ENCODE assay signal across 19 cellular contexts in the genomic region with DNA sequence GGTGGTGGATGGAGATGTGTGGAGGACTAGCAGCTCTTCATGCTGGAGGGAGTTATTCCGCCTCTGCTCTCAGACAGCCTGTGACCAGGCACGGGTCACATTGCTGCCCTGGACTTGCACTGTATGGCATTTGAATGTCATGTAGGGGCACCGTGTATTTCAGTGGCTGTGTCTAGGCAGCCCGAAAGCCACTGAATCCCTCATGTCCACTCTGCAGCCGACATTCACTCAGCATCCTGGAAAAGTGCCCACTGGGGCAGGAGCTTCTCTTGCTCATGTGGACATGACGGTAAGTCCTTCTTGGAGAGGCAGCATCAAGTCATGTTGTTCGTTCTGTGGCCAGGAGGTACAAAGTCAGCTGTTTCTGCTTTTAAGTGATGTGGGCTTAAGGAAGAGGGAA.
DNase-seq lines count a peak whose midpoint lies in the region; ATAC-seq, FAIRE-seq and TF ChIP-seq lines count a peak whose summit lies in the region.
"Had no signal": no experiment of that assay in that cellular context is flagged by ENCODE, and none has a peak within 500 bp of the region (broad histone marks: within the 10 kb centered on the region; RNA-seq: fewer than 3 reads in every experiment).

No MANE protein-coding gene starts in this region.

- FAIRE-seq in urothelium cell line (lab: Jason Lieb, UNC): no peak
- FAIRE-seq: pancreas had no signal

- H3K4me1 ChIP-seq in mesenchymal stem cell (ENCODE audit: control insufficient read depth, insufficient read depth, low read depth, low read length): peaks cover 13% of the 10 kb centered on the region
- H3K4me1 ChIP-seq: Caco-2 had no signal

- H3K4ac ChIP-seq in mesenchymal stem cell (ENCODE audit: low read depth in 1 of 2, low read length in 2 of 2): peak overlapping the region in 1 of 2 experiments; percentile 20

- ATAC-seq in stimulated activated naive CD8-positive, alpha-beta T cell treated with anti-CD3 and anti-CD28 coated beads, Interleukin-15, amount 100 ng/mL, for 72 hours: no peak
- no peak for ATAC-seq in stimulated activated naive CD8-positive, alpha-beta T cell treated with anti-CD3 and anti-CD28 coated beads, Interleukin-15, Interleukin-2, amounts not matched to agents 100 U/mL and 50 U/mL, for 24 hours
- ATAC-seq: pancreas, T-cell had no signal

- H3K4me2 ChIP-seq in mesenchymal stem cell (ENCODE audit: low read length, poor library complexity, severe bottlenecking): no peak overlapping the region
- H3K4me2 ChIP-seq: KMS-11 had no signal

- no peak overlapping the region for H3K27ac ChIP-seq in mesenchymal stem cell (ENCODE audit: low read length, poor library complexity, severe bottlenecking)
- H3K27ac ChIP-seq: KMS-11, pancreas had no signal

- peak overlapping the region in 1 of 2 experiments; percentile 12 for H3K4me3 ChIP-seq in mesenchymal stem cell (ENCODE audit: insufficient read depth in 1 of 2, low read depth in 1 of 2, low read length in 2 of 2)
- H3K4me3 ChIP-seq: ascending aorta, pancreas had no signal

- no peak overlapping the region for H2AFZ ChIP-seq in mesenchymal stem cell (ENCODE audit: low read depth, low read length)

- H4K8ac ChIP-seq in mesenchymal stem cell (ENCODE audit: low read length): no peak overlapping the region

- H2AK5ac ChIP-seq in mesenchymal stem cell (ENCODE audit: low read length, severe bottlenecking): no peak overlapping the region

- H3K9me3 Mint-ChIP-seq in stimulated activated naive CD8-positive, alpha-beta T cell treated with anti-CD3 and anti-CD28 coated beads, Interleukin-15, amount 100 ng/mL, for 72 hours: no peaks in the 10 kb centered on the region
- no peaks in the 10 kb centered on the region for H3K9me3 Mint-ChIP-seq in endothelial cell (ENCODE audit: unreplicated experiment)
- H3K9me3 Mint-ChIP-seq: activated T-helper 2 cell treated with anti-CD3 and anti-CD28 coated beads, Interferon-gamma antibody, Interleukin-2, Interleukin-4, amounts not matched to agents 10 μg/mL and 5 μg/mL and 100 μg/mL, durations not matched to agents 14 hours and 24 hours and 36 hours; T-cell had no signal

- no peak overlapping the region for H2BK5ac ChIP-seq in mesenchymal stem cell (ENCODE audit: low read depth, low read length, poor library complexity, severe bottlenecking)

- no peak overlapping the region for H3K23ac ChIP-seq in mesenchymal stem cell (ENCODE audit: low read length in 2 of 2)

- H3K18ac ChIP-seq in mesenchymal stem cell (ENCODE audit: low read depth in 1 of 2, low read length in 2 of 2): peak overlapping the region in 1 of 2 experiments; percentile 84

- H3K36me3 Mint-ChIP-seq in endothelial cell (ENCODE audit: low read depth, unreplicated experiment): peaks cover 2% of the 10 kb centered on the region
- H3K36me3 Mint-ChIP-seq: T-cell had no signal

- no peak overlapping the region for H2BK15ac ChIP-seq in mesenchymal stem cell (ENCODE audit: low read depth, poor library complexity, severe bottlenecking)

- DNase-seq in stimulated activated naive CD8-positive, alpha-beta T cell treated with anti-CD3 and anti-CD28 coated beads, Interleukin-15, amount 100 ng/mL, for 72 hours: no peak
- no peak for DNase-seq in stimulated activated naive CD8-positive, alpha-beta T cell treated with anti-CD3 and anti-CD28 coated beads, Interleukin-15, Interleukin-2, amounts not matched to agents 100 U/mL and 50 U/mL, for 24 hours
- DNase-seq in endothelial cell (ENCODE audit: low spot score) (no peak), mesenchymal stem cell (peak; percentile 53), middle frontal gyrus (ENCODE audit: extremely low spot score, low spot score) (no peak), GM13976 (ENCODE audit: low spot score) (no peak), urothelium cell line (ENCODE audit: low spot score) (no peak)
- no peak for DNase-seq in activated CD8-positive, alpha-beta memory T cell treated with anti-CD3 and anti-CD28 coated beads, Interleukin-2, amount 50 U/mL, for 4 hours
- DNase-seq: ACHN; Caco-2; kidney glomerular epithelial cell; NCI-H1436 treated with DMSO at 0.1 percent for 48 hours; NCI-H345; pancreas; stimulated activated naive CD4-positive, alpha-beta T cell treated with Interleukin-2 at 50 U/mL for 16 hours; T-cell had no signal

- H3K9me3 ChIP-seq in mesenchymal stem cell (ENCODE audit: control insufficient read depth, low read length): no peaks in the 10 kb centered on the region
- H3K9me3 ChIP-seq: ascending aorta, Caco-2, pancreas had no signal

- in situ Hi-C loops in GM13976 (cut with MboI; ENCODE audit: low sequenced_read_pairs, unreplicated experiment): no loop called here

- peak overlapping the region in 1 of 2 experiments; percentile 95 for H2BK12ac ChIP-seq in mesenchymal stem cell (ENCODE audit: low read length in 2 of 2)

- no peaks in the 10 kb centered on the region for H3K27me3 Mint-ChIP-seq in stimulated activated naive CD8-positive, alpha-beta T cell treated with anti-CD3 and anti-CD28 coated beads, Interleukin-15, amount 100 ng/mL, for 72 hours
- H3K27me3 Mint-ChIP-seq in endothelial cell (ENCODE audit: unreplicated experiment): no peaks in the 10 kb centered on the region

- H3K9ac ChIP-seq in mesenchymal stem cell (ENCODE audit: low read length): peak overlapping the region; percentile 18
- H3K9ac ChIP-seq: KMS-11 had no signal

- H2BK120ac ChIP-seq in mesenchymal stem cell (ENCODE audit: low read depth, low read length): no peak overlapping the region

- H3K14ac ChIP-seq in mesenchymal stem cell (ENCODE audit: low read length in 2 of 2): peak overlapping the region in 1 of 2 experiments; percentile 75

- H3K27me3 ChIP-seq in mesenchymal stem cell (ENCODE audit: control insufficient read depth in 1 of 2, insufficient read depth in 1 of 2, low read length in 2 of 2): peaks cover 0 to 8% of the 10 kb centered on the region in 2 experiments
- H3K27me3 ChIP-seq: ascending aorta, pancreas had no signal

- peak overlapping the region; percentile 45 to 69 for H3K27ac Mint-ChIP-seq in stimulated activated naive CD8-positive, alpha-beta T cell treated with anti-CD3 and anti-CD28 coated beads, Interleukin-15, amount 100 ng/mL, for 72 hours
- H3K27ac Mint-ChIP-seq in endothelial cell (ENCODE audit: unreplicated experiment): peak overlapping the region; percentile 82
- H3K27ac Mint-ChIP-seq: activated T-helper 2 cell treated with anti-CD3 and anti-CD28 coated beads, Interferon-gamma antibody, Interleukin-2, Interleukin-4, amounts not matched to agents 10 μg/mL and 5 μg/mL and 100 μg/mL, durations not matched to agents 14 hours and 24 hours and 36 hours; T-cell had no signal

- peaks cover 54% of the 10 kb centered on the region for H3K79me1 ChIP-seq in mesenchymal stem cell (replicated peaks; ENCODE audit: low read length, poor library complexity, severe bottlenecking)

- no peak overlapping the region for H3K4me3 Mint-ChIP-seq in stimulated activated naive CD8-positive, alpha-beta T cell treated with anti-CD3 and anti-CD28 coated beads, Interleukin-15, amount 100 ng/mL, for 72 hours
- no peak overlapping the region for H3K4me3 Mint-ChIP-seq in endothelial cell (ENCODE audit: unreplicated experiment)
- H3K4me3 Mint-ChIP-seq: T-cell had no signal

- peaks cover 41% of the 10 kb centered on the region for H3K4me1 Mint-ChIP-seq in stimulated activated naive CD8-positive, alpha-beta T cell treated with anti-CD3 and anti-CD28 coated beads, Interleukin-15, amount 100 ng/mL, for 72 hours
- H3K4me1 Mint-ChIP-seq in endothelial cell (ENCODE audit: unreplicated experiment): peaks cover 74% of the 10 kb centered on the region

- no peak overlapping the region for H4K91ac ChIP-seq in mesenchymal stem cell (ENCODE audit: low read length)

- peaks cover 0 to 2% of the 10 kb centered on the region in 2 experiments for H3K36me3 ChIP-seq in mesenchymal stem cell (ENCODE audit: control insufficient read depth in 1 of 2, insufficient read depth in 2 of 2, low read depth in 1 of 2, low read length in 2 of 2)
- H3K36me3 ChIP-seq: ascending aorta, pancreas had no signal

- TF ChIP-seq CTCF in endothelial cell (IDR thresholded peaks at IDR 0.05; ENCODE audit: unreplicated experiment) (no peak), GM13976 (IDR thresholded peaks at IDR 0.05; ENCODE audit: borderline replicate concordance, control extremely low read depth, extremely low read depth, insufficient read depth, missing control alignments) (no peak)

- 85% methylated on average over 7 of the region's 7 CpGs for WGBS in mesenchymal stem cell
